ENCODE assay signal across 21 cellular contexts in the genomic region with DNA sequence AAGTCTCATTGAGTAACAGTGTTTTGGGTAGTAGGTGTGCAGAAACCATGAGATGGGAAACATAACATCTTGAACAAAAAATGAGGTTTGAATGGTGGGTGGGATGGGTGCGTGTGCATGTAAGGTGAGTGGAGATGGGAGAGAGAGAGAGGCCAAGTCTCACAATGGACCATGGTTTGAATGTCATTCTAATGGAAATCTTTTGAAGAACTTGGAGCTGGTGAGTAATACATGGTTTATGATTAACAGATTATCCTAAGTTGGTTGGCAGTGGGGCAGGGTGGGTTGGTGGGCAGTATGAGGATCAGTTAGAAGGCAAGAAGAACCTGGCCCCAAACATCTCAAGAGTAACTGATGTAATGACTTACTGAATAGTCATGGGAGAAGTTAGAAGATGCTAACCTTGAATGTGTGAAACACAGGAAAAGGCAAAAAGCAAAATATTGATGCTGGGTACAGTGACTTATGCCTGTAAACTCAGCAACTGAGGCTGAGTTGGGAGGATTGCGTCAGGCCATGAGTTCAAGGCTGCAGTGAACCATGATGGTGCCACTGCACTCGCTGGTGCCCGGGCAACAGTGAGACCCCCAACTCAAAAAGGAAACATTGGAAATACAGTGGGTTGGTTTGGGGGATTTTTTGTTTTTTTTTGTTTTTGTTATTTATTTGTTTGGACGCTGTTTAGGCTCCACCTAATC. TPM values are rescaled to one million over a fixed set of nuclear protein-coding genes. Genes with fewer than 3 reads are reported as not detected.
A peak's percentile ranks its signal among the peaks of the same experiment; 100 is the strongest.
DNase-seq lines count a peak whose midpoint lies in the region; ATAC-seq, FAIRE-seq and TF ChIP-seq lines count a peak whose summit lies in the region.
"Had no signal": no experiment of that assay in that cellular context is flagged by ENCODE, and none has a peak within 500 bp of the region (broad histone marks: within the 10 kb centered on the region; RNA-seq: fewer than 3 reads in every experiment).

No MANE protein-coding gene starts in this region.

- H3K79me2 ChIP-seq in GM23338 (replicated peaks; ENCODE audit: insufficient read depth) (no peaks in the 10 kb centered on the region; the same call in 1 of the 2 replicates), H1 (ENCODE audit: control insufficient read depth in 1 of 2, insufficient read depth in 2 of 2, low read length in 2 of 2) (no peaks in the 10 kb centered on the region)

- H4K91ac ChIP-seq in H1 (replicated peaks; ENCODE audit: insufficient read length, low read length) = no peak overlapping the region

- no peak for FAIRE-seq in H1 (lab: Jason Lieb, UNC)
- FAIRE-seq in small intestine (lab: Jason Lieb, UNC) = no peak
- FAIRE-seq: frontal cortex, GM18507, urothelium cell line had no signal

- peak overlapping the region; percentile 22 for H3K27ac Mint-ChIP-seq in activated T-cell treated with anti-CD3 and anti-CD28 coated beads, Interleukin-2, amount 50 U/mL, for 24 hours
- H3K27ac Mint-ChIP-seq in GM23338 = no peak overlapping the region
- H3K27ac Mint-ChIP-seq: neural progenitor cell, progenitor cell of endocrine pancreas had no signal

- no peak overlapping the region for H3K9ac ChIP-seq in H1 (replicated peaks in 1 of 4; ENCODE audit: extremely low read depth in 1 of 4, low read depth in 3 of 4, low read length in 3 of 4)
- H3K9ac ChIP-seq: neural progenitor cell had no signal

- H3K56ac ChIP-seq in H1 (replicated peaks; ENCODE audit: insufficient read length, low read depth, low read length) = no peak overlapping the region

- no peak for TF ChIP-seq EP300 in H1 (IDR thresholded peaks at IDR 0.05; ENCODE audit: borderline replicate concordance in 1 of 2, low read depth in 2 of 2, low read length in 2 of 2)

- H3K9me2 ChIP-seq in GM23338 (ENCODE audit: insufficient read depth) = no peaks in the 10 kb centered on the region

- no peak for TF ChIP-seq RAD21 in H1 (IDR thresholded peaks at IDR 0.05 in 1 of 2, conservative IDR thresholded peaks at IDR 0.05 in 1 of 2; ENCODE audit: low read depth in 2 of 2, low read length in 2 of 2)

- TF ChIP-seq CTCF in GM23338 (conservative IDR thresholded peaks at IDR 0.05; ENCODE audit: low read depth in 2 of 2) (no peak), H1 (IDR thresholded peaks at IDR 0.05; ENCODE audit: control extremely low read depth in 1 of 3, insufficient read depth in 1 of 3, low read depth in 1 of 3, low read length in 3 of 3) (no peak), tibial artery (IDR thresholded peaks at IDR 0.05) (no peak)

- no peak overlapping the region for H3K23ac ChIP-seq in H1 (ENCODE audit: insufficient read length)

- H3K9me3 ChIP-seq in H1 (ENCODE audit: insufficient read depth in 2 of 2, low read depth in 1 of 2, low read length in 1 of 2) (no peaks in the 10 kb centered on the region), small intestine (ENCODE audit: control insufficient read depth, low read depth) (no peaks in the 10 kb centered on the region), tibial artery (no peaks in the 10 kb centered on the region)

- no peaks in the 10 kb centered on the region for H3K27me3 ChIP-seq in GM23338 (ENCODE audit: insufficient read depth)
- H3K27me3 ChIP-seq in H1 (replicated peaks in 1 of 4; ENCODE audit: control insufficient read depth in 3 of 4, extremely low read depth in 1 of 4, insufficient read depth in 3 of 4, low read length in 3 of 4) = no peaks in the 10 kb centered on the region
- no peaks in the 10 kb centered on the region for H3K27me3 ChIP-seq in small intestine (ENCODE audit: control insufficient read depth in 2 of 2, insufficient read depth in 2 of 2, low read length in 2 of 2)
- no peaks in the 10 kb centered on the region for H3K27me3 ChIP-seq in tibial artery
- H3K27me3 ChIP-seq: neural progenitor cell had no signal

- POLR2A ChIA-PET in H1 (lab: Charles Lee; ENCODE audit: partially characterized antibody) = no interaction called here

- H3K4me1 Mint-ChIP-seq in activated T-cell treated with anti-CD3 and anti-CD28 coated beads, Interleukin-2, amount 50 U/mL, for 24 hours (ENCODE audit: low read depth) = peaks cover 16% of the 10 kb centered on the region
- H3K4me1 Mint-ChIP-seq in GM23338 = no peaks in the 10 kb centered on the region
- H3K4me1 Mint-ChIP-seq: neural progenitor cell had no signal

- H4K20me1 ChIP-seq in GM23338 (replicated peaks; ENCODE audit: insufficient read depth) = 0 out of 2 replicates have a peak, but pooled peaks cover 2% of the 10 kb centered on the region
- H4K20me1 ChIP-seq in H1 (replicated peaks in 1 of 2; ENCODE audit: control insufficient read depth in 1 of 2, insufficient read depth in 2 of 2, low read length in 2 of 2) = no peaks in the 10 kb centered on the region

- H3K4me3 Mint-ChIP-seq in activated T-cell treated with anti-CD3 and anti-CD28 coated beads, Interleukin-2, amount 50 U/mL, for 24 hours = no peak overlapping the region
- no peak overlapping the region for H3K4me3 Mint-ChIP-seq in GM23338
- H3K4me3 Mint-ChIP-seq: neural progenitor cell had no signal

- H2BK120ac ChIP-seq in H1 (replicated peaks; ENCODE audit: low read depth, low read length) = no peak overlapping the region

- no peak overlapping the region for H2BK20ac ChIP-seq in H1 (ENCODE audit: low read length)

- no peak overlapping the region for H2BK12ac ChIP-seq in H1 (ENCODE audit: low read depth, low read length)

- H3K4me2 ChIP-seq in GM23338 (no peak overlapping the region), H1 (ENCODE audit: insufficient read depth in 1 of 2, low read depth in 2 of 2, low read length in 2 of 2) (no peak overlapping the region)
- H3K4me2 ChIP-seq: neural progenitor cell had no signal

- H2BK5ac ChIP-seq in H1 (ENCODE audit: low read depth, low read length) = no peak overlapping the region

- no peak overlapping the region for H3K4ac ChIP-seq in H1 (replicated peaks; ENCODE audit: insufficient read length, low read depth, low read length)

- peaks cover 7% of the 10 kb centered on the region; the same call in 1 of the 2 replicates for H3F3A ChIP-seq in GM23338 (replicated peaks; ENCODE audit: low read depth)

- no peak overlapping the region for H2AK5ac ChIP-seq in H1 (ENCODE audit: low read depth, low read length)

- no peaks in the 10 kb centered on the region for H3K9me3 Mint-ChIP-seq in activated T-cell treated with anti-CD3 and anti-CD28 coated beads, Interleukin-2, amount 50 U/mL, for 24 hours
- H3K9me3 Mint-ChIP-seq in GM23338 = no peaks in the 10 kb centered on the region
- H3K9me3 Mint-ChIP-seq: neural progenitor cell had no signal

- H3K36me3 Mint-ChIP-seq in activated T-cell treated with anti-CD3 and anti-CD28 coated beads, Interleukin-2, amount 50 U/mL, for 24 hours (ENCODE audit: low read depth) = peaks cover 77% of the 10 kb centered on the region
- H3K36me3 Mint-ChIP-seq in GM23338 (ENCODE audit: low read depth) = peaks cover 39% of the 10 kb centered on the region

- ATAC-seq in GM23338 = no peak

- peaks cover 27% of the 10 kb centered on the region for H3K36me3 ChIP-seq in GM23338 (ENCODE audit: insufficient read depth)
- H3K36me3 ChIP-seq in H1 (ENCODE audit: control insufficient read depth in 2 of 4, insufficient read depth in 4 of 4, low read length in 3 of 4) = peaks cover 0 to 46% (median 11%) of the 10 kb centered on the region in 4 experiments; a peak in 6 of 8 replicates
- peaks cover 0 to 4% of the 10 kb centered on the region in 2 donors for H3K36me3 ChIP-seq in small intestine (ENCODE audit: control insufficient read depth in 2 of 2, insufficient read depth in 2 of 2, low read length in 2 of 2)
- H3K36me3 ChIP-seq in tibial artery = peaks cover 33 to 48% (median 45%) of the 10 kb centered on the region in 3 donors

- H4K5ac ChIP-seq in H1 (ENCODE audit: insufficient read length, low read depth, low read length) = no peak overlapping the region

- H3K23me2 ChIP-seq in H1 (ENCODE audit: low read depth, low read length) = no peaks in the 10 kb centered on the region

- H3K4me1 ChIP-seq in GM23338 (ENCODE audit: insufficient read depth) = no peaks in the 10 kb centered on the region
- H3K4me1 ChIP-seq in H1 (replicated peaks in 1 of 4; ENCODE audit: control insufficient read depth in 3 of 4, insufficient read depth in 4 of 4, low read length in 3 of 4) = no peaks in the 10 kb centered on the region
- no peaks in the 10 kb centered on the region for H3K4me1 ChIP-seq in small intestine (ENCODE audit: control insufficient read depth in 2 of 2, insufficient read depth in 1 of 2, low read depth in 1 of 2, low read length in 1 of 2)
- no peaks in the 10 kb centered on the region for H3K4me1 ChIP-seq in tibial artery
- H3K4me1 ChIP-seq: neural progenitor cell had no signal

- no peaks in the 10 kb centered on the region for H3K27me3 Mint-ChIP-seq in activated T-cell treated with anti-CD3 and anti-CD28 coated beads, Interleukin-2, amount 50 U/mL, for 24 hours
- H3K27me3 Mint-ChIP-seq in GM23338 (ENCODE audit: insufficient read depth, low read depth, poor library complexity) = no peaks in the 10 kb centered on the region
- H3K27me3 Mint-ChIP-seq: progenitor cell of endocrine pancreas had no signal

- H4K8ac ChIP-seq in H1 (ENCODE audit: extremely low read depth, insufficient read depth, low read length) = no peak overlapping the region

- intact Hi-C loops in tibial artery (cut with DNase I; ENCODE audit: low total_unique reads) = no loop called here

- H2AFZ ChIP-seq in GM23338 (no peak overlapping the region), H1 (ENCODE audit: low read length) (no peak overlapping the region)
- H2AFZ ChIP-seq: neural progenitor cell had no signal

- TF ChIP-seq POLR2A in H1 (IDR thresholded peaks at IDR 0.05; ENCODE audit: control extremely low read depth in 1 of 2, low read depth in 2 of 2, low read length in 2 of 2) = no peak; a peak in 1 of 3 replicates

- H3K79me1 ChIP-seq in H1 (ENCODE audit: low read depth, low read length) = no peaks in the 10 kb centered on the region

- no peak for DNase-seq in activated T-cell treated with anti-CD3 and anti-CD28 coated beads, Interleukin-2, amount 50 U/mL, for 24 hours
- no peak for DNase-seq in activated T-cell treated with anti-CD3 and anti-CD28 coated beads for 4 hours
- DNase-seq in GM23338 (ENCODE audit: low spot score) = no peak
- no peak for DNase-seq in H1 (ENCODE audit: low read depth in 1 of 2, low spot score in 2 of 2)
- DNase-seq in small intestine = peak; percentile 10
- DNase-seq in AG20443 (ENCODE audit: low spot score) = no peak
- no peak for DNase-seq in tibial artery
- DNase-seq in NCI-H2171 treated with DMSO at 0.1 percent for 48 hours (lab: John Stamatoyannopoulos, UW) = no peak
- DNase-seq: activated CD8-positive, alpha-beta memory T cell treated with anti-CD3 and anti-CD28 coated beads for 24 hours; Karpas-422; NCI-H1105; NCI-H2081 treated with DMSO at 0.1 percent for 48 hours; NCI-H510A; stimulated activated CD4-positive, alpha-beta T cell treated with anti-CD3 and anti-CD28 coated beads, Interleukin-2, amount 100 ng/mL, for 48 hours; SW 1271 had no signal

- CTCF ChIA-PET in H1 (lab: Charles Lee; ENCODE audit: partially characterized antibody) = no interaction called here

- 90 to 100% methylated on average over 1 to 5 of the region's 5 CpGs for WGBS in H1 (ENCODE audit: extremely low coverage in 1 of 2, insufficient coverage in 1 of 2, insufficient read length in 1 of 2, insufficient replicate concordance in 2 of 2, low coverage in 1 of 2, low lambda C conversion rate in 2 of 2, missing lambda C conversion rate in 1 of 2), 2 experiments
- WGBS in small intestine, 3 donors = 97 to 99% (median 98%) methylated on average over 5 of the region's 5 CpGs

- no peak overlapping the region for H3K14ac ChIP-seq in H1 (ENCODE audit: insufficient read length)

- no peak overlapping the region for H3K4me3 ChIP-seq in GM23338
- no peak overlapping the region for H3K4me3 ChIP-seq in H1 (ENCODE audit: extremely low read depth in 1 of 4, insufficient read depth in 2 of 4, low read depth in 3 of 4, low read length in 4 of 4)
- H3K4me3 ChIP-seq in small intestine (ENCODE audit: low read depth in 1 of 2, low read length in 2 of 2) = no peak overlapping the region
- H3K4me3 ChIP-seq in tibial artery = no peak overlapping the region
- H3K4me3 ChIP-seq: neural progenitor cell, skin epidermis had no signal

- no peak overlapping the region for H2BK15ac ChIP-seq in H1 (ENCODE audit: low read length)

- H3K27ac ChIP-seq in GM23338 (ENCODE audit: low read depth) (peak overlapping the region; percentile 73; the same call in 1 of the 2 replicates), H1 (ENCODE audit: low read depth, low read length) (no peak overlapping the region), small intestine (ENCODE audit: low read depth in 1 of 2, low read length in 1 of 2) (no peak overlapping the region), tibial artery (no peak overlapping the region)
- H3K27ac ChIP-seq: neural progenitor cell, skin epidermis had no signal

- no peak overlapping the region for H3K18ac ChIP-seq in H1 (ENCODE audit: extremely low read depth, low read length)

RNA-seq across cellular contexts. Expression of gene ZNF207, which starts 32.7 kb away (rescaled TPM):
- total RNA-seq in GM23338 (2014; rRNA removed; shearing (Covaris generic)) = 234 and 240 TPM in 2 replicates
- 155 and 171 TPM in 2 replicates for polyA plus RNA-seq in GM23338 (2016; fragmentation: Nextera tagmentation; extraction: Ambion mirVana)
- total RNA-seq in H1 (2021; fragmentation: NEBNext Ultra II Directional; extraction: Animal tissue kit (Norgen Biotek cat#: 25700)) = 254 and 268 TPM in 2 replicates
- 214 and 286 TPM in 2 replicates for polyA plus RNA-seq in H1 (2011; rRNA removed)
- 246 TPM for polyA plus RNA-seq in H1 (2011; cell fraction: cytosol; rRNA removed)
- 286 TPM for polyA plus RNA-seq in H1 (2011; cell fraction: nucleus; rRNA removed)
- 183 to 222 TPM (median 202 TPM) in 4 replicates for polyA plus RNA-seq in H1 (2012, experiment 1 of 2)
- 68.0 TPM for polyA plus RNA-seq in H1 (2012, experiment 2 of 2)
- 185 TPM for polyA plus RNA-seq in H1 (2013, experiment 1 of 2)
- 175 TPM for polyA plus RNA-seq in H1 (2013, experiment 2 of 2)
- polyA minus RNA-seq in H1 (2011; rRNA and poly(A)+ RNA removed) = 453 and 460 TPM in 2 replicates
- 181 TPM for polyA minus RNA-seq in H1 (2011; cell fraction: cytosol; rRNA and poly(A)+ RNA removed)
- 307 TPM for polyA minus RNA-seq in H1 (2011; cell fraction: nucleus; rRNA and poly(A)+ RNA removed)
- 10 to 100 TPM; 50.8 to 71.6 (median 56.7) TPM for polyA plus RNA-seq in small intestine

RNA-seq across cellular contexts. Expression of gene C17orf75, which starts 40.7 kb away (rescaled TPM):
- total RNA-seq in GM23338 (2014; rRNA removed; shearing (Covaris generic)) = 26.8 and 35.9 TPM in 2 replicates
- polyA plus RNA-seq in GM23338 (2016; fragmentation: Nextera tagmentation; extraction: Ambion mirVana) (43.3 and 50.1 TPM in 2 replicates), H1 (2011; rRNA removed) (12.0 and 15.8 TPM in 2 replicates), small intestine (10 to 100 TPM in 1 of 3 donors, 1 to 10 TPM in 2; 9.6 to 13.7 (median 10.0) TPM)
- total RNA-seq in H1 (2021; fragmentation: NEBNext Ultra II Directional; extraction: Animal tissue kit (Norgen Biotek cat#: 25700)) = 35.4 and 42.6 TPM in 2 replicates
- 28.3 TPM for polyA plus RNA-seq in H1 (2011; cell fraction: cytosol; rRNA removed)
- 17.9 TPM for polyA plus RNA-seq in H1 (2011; cell fraction: nucleus; rRNA removed)
- 27.6 to 38.1 TPM (median 37.1 TPM) in 4 replicates for polyA plus RNA-seq in H1 (2012, experiment 1 of 2)
- polyA plus RNA-seq in H1 (2012, experiment 2 of 2) = 5.0 TPM
- polyA plus RNA-seq in H1 (2013, experiment 1 of 2) = 29.9 TPM
- polyA plus RNA-seq in H1 (2013, experiment 2 of 2) = 28.1 TPM
- 19.6 and 23.2 TPM in 2 replicates for polyA minus RNA-seq in H1 (2011; rRNA and poly(A)+ RNA removed)
- polyA minus RNA-seq in H1 (2011; cell fraction: cytosol; rRNA and poly(A)+ RNA removed) = 16.4 TPM
- 21.9 TPM for polyA minus RNA-seq in H1 (2011; cell fraction: nucleus; rRNA and poly(A)+ RNA removed)
